In the genomic region with DNA sequence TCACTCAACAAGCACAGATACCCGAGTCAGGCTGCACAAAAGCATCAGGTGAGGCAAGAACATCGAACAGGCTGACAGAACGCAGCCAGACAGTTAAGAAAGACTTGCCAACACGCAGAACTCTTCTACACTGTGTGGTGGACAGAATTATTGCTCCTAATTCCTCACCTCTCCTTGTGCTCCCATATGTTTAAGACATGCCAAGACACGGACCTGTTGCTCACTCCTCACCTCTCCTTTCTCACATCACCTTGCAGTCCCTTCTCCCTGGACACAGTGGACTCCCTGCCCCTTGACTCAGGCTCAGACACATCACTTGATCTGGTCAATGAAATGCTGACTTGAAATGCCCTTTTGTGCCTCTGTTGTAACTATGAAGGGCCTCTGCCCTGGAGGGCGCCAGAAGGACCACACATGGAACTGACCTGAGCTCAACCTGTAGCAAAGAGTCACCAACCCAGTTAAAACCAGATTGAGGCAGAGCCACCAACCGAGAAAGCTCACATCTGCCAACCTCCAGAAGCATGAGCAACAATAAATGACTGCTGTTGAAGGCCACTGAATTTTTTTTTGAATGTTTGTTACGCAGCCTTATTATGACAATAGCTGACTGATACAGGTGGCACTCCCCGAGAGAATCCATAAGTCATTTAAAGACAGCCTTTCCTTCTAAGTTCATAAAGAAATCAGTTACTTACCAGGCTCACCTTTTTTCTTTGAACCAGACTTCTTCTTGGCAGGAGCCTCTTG, we compare ENCODE assay signal across 27 cellular contexts. TPM values are rescaled to one million over a fixed set of nuclear protein-coding genes. Genes with fewer than 3 reads are reported as not detected.
DNase-seq lines count a peak whose midpoint lies in the region; ATAC-seq and TF ChIP-seq lines count a peak whose summit lies in the region.
"Had no signal": no experiment of that assay in that cellular context is flagged by ENCODE, and none has a peak within 500 bp of the region (broad histone marks: within the 10 kb centered on the region; RNA-seq: fewer than 3 reads in every experiment).

No MANE protein-coding gene starts in this region.

- DNase-seq in GM13976 (ENCODE audit: low spot score) (peak; percentile 13), RWPE2 (ENCODE audit: low spot score) (peak; percentile 16), foreskin keratinocyte (no peak), sigmoid colon (peak; percentile 25), GM10266 (ENCODE audit: extremely low spot score) (no peak), mucosa of gallbladder (ENCODE audit: low spot score) (no peak), cerebellar nuclear complex (lab: John Stamatoyannopoulos, UW) (no peak)
- DNase-seq: activated CD4-positive, alpha-beta T cell treated with anti-CD3 and anti-CD28 coated beads for 1 hour; activated CD8-positive, alpha-beta T cell treated with anti-CD3 and anti-CD28 coated beads for 36 hours; activated gamma-delta T cell; activated naive CD8-positive, alpha-beta T cell treated with anti-CD3 and anti-CD28 coated beads, Interleukin-2, amount 50 U/mL, for 24 hours; CD4-positive, alpha-beta T cell; left ventricle myocardium superior; naive thymus-derived CD4-positive, alpha-beta T cell; NCI-H1105 treated with DMSO at 0.1 percent for 48 hours; NCI-H2029; NCI-H526 treated with DMSO at 0.1 percent for 48 hours; ovary; retina; SIG-M5; small intestine; stimulated activated CD4-positive, alpha-beta T cell treated with anti-CD3 and anti-CD28 coated beads, Interleukin-4, amount 100 ng/mL, for 1 hour had no signal

- no peak overlapping the region for H3K27ac ChIP-seq in RWPE2 (ENCODE audit: poor library complexity, severe bottlenecking)
- no peak overlapping the region for H3K27ac ChIP-seq in foreskin keratinocyte
- no peak overlapping the region for H3K27ac ChIP-seq in sigmoid colon
- H3K27ac ChIP-seq: ovary had no signal

- TF ChIP-seq CTCF in GM13976 (IDR thresholded peaks at IDR 0.05; ENCODE audit: borderline replicate concordance, control extremely low read depth, extremely low read depth, insufficient read depth, missing control alignments), result no peak
- TF ChIP-seq CTCF in RWPE2 (IDR thresholded peaks at IDR 0.05; ENCODE audit: poor library complexity, severe bottlenecking), result no peak
- TF ChIP-seq CTCF in foreskin keratinocyte (conservative IDR thresholded peaks at IDR 0.05), result no peak
- TF ChIP-seq CTCF in sigmoid colon (IDR thresholded peaks at IDR 0.05), result no peak
- TF ChIP-seq CTCF in GM10266 (IDR thresholded peaks at IDR 0.05; ENCODE audit: control insufficient read depth, insufficient read depth, low read depth, missing control alignments), result no peak

- no peaks in the 10 kb centered on the region for H3K9me3 ChIP-seq in RWPE2 (ENCODE audit: severe bottlenecking)
- H3K9me3 ChIP-seq in sigmoid colon, result no peaks in the 10 kb centered on the region
- H3K9me3 ChIP-seq: ovary had no signal

- WGBS in sigmoid colon, 2 donors, result 91 to 95% methylated on average over 9 of the region's 9 CpGs

- H3K27me3 ChIP-seq in RWPE2 (ENCODE audit: insufficient read depth, poor library complexity, severe bottlenecking) (no peaks in the 10 kb centered on the region), foreskin keratinocyte (no peaks in the 10 kb centered on the region), sigmoid colon (no peaks in the 10 kb centered on the region)
- H3K27me3 ChIP-seq: ovary had no signal

- in situ Hi-C loops in GM13976 (cut with MboI; ENCODE audit: low sequenced_read_pairs, unreplicated experiment), result no loop called here

- H3K4me1 ChIP-seq in RWPE2 (ENCODE audit: insufficient read depth, poor library complexity, severe bottlenecking) (no peaks in the 10 kb centered on the region), foreskin keratinocyte (no peaks in the 10 kb centered on the region), sigmoid colon (peaks cover 0 to 35% (median 22%) of the 10 kb centered on the region in 4 donors)

- H3K4me3 ChIP-seq in RWPE2 (ENCODE audit: severe bottlenecking) (no peak overlapping the region), sigmoid colon (no peak overlapping the region)
- H3K4me3 ChIP-seq: GM12878, ovary had no signal

- H3K36me3 ChIP-seq in RWPE2 (ENCODE audit: low read depth) (peaks cover 74% of the 10 kb centered on the region), sigmoid colon (peaks cover 0 to 18% (median 11%) of the 10 kb centered on the region in 4 donors)
- H3K36me3 ChIP-seq: ovary had no signal

- TF ChIP-seq EP300 in sigmoid colon (IDR thresholded peaks at IDR 0.05), result no peak

- TF ChIP-seq POLR2A in sigmoid colon (IDR thresholded peaks at IDR 0.05), result no peak

- no peak for ATAC-seq in RWPE2 (ENCODE audit: low read depth)
- peak; percentile 13 for ATAC-seq in foreskin keratinocyte
- ATAC-seq: activated CD8-positive, alpha-beta T cell treated with anti-CD3 and anti-CD28 coated beads for 36 hours; activated naive CD8-positive, alpha-beta T cell treated with anti-CD3 and anti-CD28 coated beads, Interleukin-2, amount 50 U/mL, for 24 hours; GM12878; left ventricle myocardium superior; naive thymus-derived CD4-positive, alpha-beta T cell had no signal

- intact Hi-C loops in sigmoid colon (cut with DNase I), result no loop called here

RNA-seq across cellular contexts. Expression of gene RRBP1, which starts 24.0 kb away (rescaled TPM):
- total RNA-seq in foreskin keratinocyte (107 and 109 TPM in 2 replicates), sigmoid colon (10 to 100 TPM; 30.1 to 69.2 (median 38.8) TPM), mucosa of gallbladder (355 TPM)
- polyA plus RNA-seq in foreskin keratinocyte (51.9 and 56.6 TPM in 2 replicates), sigmoid colon (100 to 1,000 TPM in 1 of 3 donors, 10 to 100 TPM in 2; 24.6 to 245 (median 31.4) TPM)

RNA-seq across cellular contexts. Expression of gene BANF2, which starts 41.7 kb away (rescaled TPM):
- total RNA-seq in foreskin keratinocyte (not detected in 2 replicates), sigmoid colon (not detected), mucosa of gallbladder (not detected)
- polyA plus RNA-seq in foreskin keratinocyte (not detected in 2 replicates), sigmoid colon (not detected)
- total RNA-seq: activated CD8-positive, alpha-beta T cell treated with anti-CD3 and anti-CD28 coated beads for 36 hours; CD4-positive, alpha-beta T cell; cerebellum; endothelial cell of umbilical vein; GM12878; left ventricle myocardium superior; naive thymus-derived CD4-positive, alpha-beta T cell; ovary; ureter had no signal
- polyA plus RNA-seq: endothelial cell of umbilical vein; GM12878; IgD-negative memory B cell; naive thymus-derived CD4-positive, alpha-beta T cell; ovary; small intestine had no signal

Comparison
In these comparisons a context has a peak if more than half of its experiments do, and no peak if none do; other contexts are left out.
1. DNase-seq: peak in GM13976 (single experiment), RWPE2 (single experiment) and sigmoid colon (single experiment); none in foreskin keratinocyte (0 of 2), GM10266 (single experiment), mucosa of gallbladder (single experiment) and cerebellar nuclear complex (0 of 2).